ENCODE assay signal across 2 cellular contexts in genomic region chr7:27153526-27153925, GRCh38.
TF ChIP-seq lines count a peak whose summit lies in the region.

No MANE protein-coding gene starts in this region.

TF ChIP-seq in SK-N-SH, 30 proteins besides CTCF, POLR2A, EP300 and RAD21:
- TF ChIP-seq CHD2 (IDR thresholded peaks at IDR 0.05; ENCODE audit: low read length, partially characterized antibody) (no peak), ELF1 (IDR thresholded peaks at IDR 0.05) (no peak), ZBTB33 (IDR thresholded peaks at IDR 0.05; ENCODE audit: borderline replicate concordance, low read depth) (no peak), SIN3A (IDR thresholded peaks at IDR 0.05; ENCODE audit: borderline replicate concordance, low read depth, low read length) (no peak), NFIC (IDR thresholded peaks at IDR 0.05; ENCODE audit: borderline replicate concordance) (no peak), USF2 (IDR thresholded peaks at IDR 0.05; ENCODE audit: borderline replicate concordance, low read depth, low read length) (no peak), TCF12 (IDR thresholded peaks at IDR 0.05) (no peak), PBX3 (IDR thresholded peaks at IDR 0.05) (no peak), NRF1 (IDR thresholded peaks at IDR 0.05; ENCODE audit: low read depth, low read length) (no peak), MXI1 (IDR thresholded peaks at IDR 0.05; ENCODE audit: low read depth, low read length) (no peak), TAF1 (IDR thresholded peaks at IDR 0.05; ENCODE audit: borderline replicate concordance, low read depth, low read length) (no peak), MEF2A (IDR thresholded peaks at IDR 0.05; ENCODE audit: borderline replicate concordance, low read depth) (no peak), JUND (IDR thresholded peaks at IDR 0.05) (no peak), TEAD4 (IDR thresholded peaks at IDR 0.05; ENCODE audit: borderline replicate concordance, insufficient read depth) (no peak), IRF3 (IDR thresholded peaks at IDR 0.05; ENCODE audit: low read depth, low read length) (no peak), EZH2phosphoT487 (IDR thresholded peaks at IDR 0.05; ENCODE audit: borderline replicate concordance, low read depth) (no peak), RCOR1 (IDR thresholded peaks at IDR 0.05; ENCODE audit: low read length) (no peak), RFX5 (IDR thresholded peaks at IDR 0.05; ENCODE audit: low read length) (no peak), POLR2AphosphoS5 (IDR thresholded peaks at IDR 0.05; ENCODE audit: low read depth, low read length) (no peak)

TF ChIP-seq in SK-N-SH treated with all-trans-retinoic acid at 6 μM for 48 hours, 23 proteins besides CTCF, POLR2A, EP300 and RAD21:
- TF ChIP-seq ZNF565 (CRISPR knock-in tag; conservative IDR thresholded peaks at IDR 0.05; ENCODE audit: low read depth) (no peak), ZNF8 (CRISPR knock-in tag; IDR thresholded peaks at IDR 0.05) (no peak), BACH2 (CRISPR knock-in tag; IDR thresholded peaks at IDR 0.05; ENCODE audit: borderline replicate concordance) (no peak), ZNF70 (CRISPR knock-in tag; IDR thresholded peaks at IDR 0.05) (no peak), PPARA (CRISPR knock-in tag; IDR thresholded peaks at IDR 0.05; ENCODE audit: borderline replicate concordance) (no peak), ZC3H10 (CRISPR knock-in tag; IDR thresholded peaks at IDR 0.05) (no peak), CSDC2 (CRISPR knock-in tag; IDR thresholded peaks at IDR 0.05) (no peak), ESRRG (CRISPR knock-in tag; IDR thresholded peaks at IDR 0.05) (no peak), GLIS3 (CRISPR knock-in tag; IDR thresholded peaks at IDR 0.05) (no peak), ZFP30 (CRISPR knock-in tag; IDR thresholded peaks at IDR 0.05) (no peak), TCF4 (CRISPR knock-in tag; IDR thresholded peaks at IDR 0.05; ENCODE audit: borderline replicate concordance) (no peak), ISL1 (CRISPR knock-in tag; IDR thresholded peaks at IDR 0.05) (no peak), PATZ1 (CRISPR knock-in tag; IDR thresholded peaks at IDR 0.05; ENCODE audit: borderline replicate concordance) (no peak), TSHZ2 (CRISPR knock-in tag; IDR thresholded peaks at IDR 0.05) (no peak), POU6F1 (CRISPR knock-in tag; IDR thresholded peaks at IDR 0.05; ENCODE audit: borderline replicate concordance, low read depth) (no peak), CSRNP3 (CRISPR knock-in tag; IDR thresholded peaks at IDR 0.05) (no peak)
TF ChIP-seq in SK-N-SH treated with all-trans-retinoic acid at 6 μM for 48 hours: peak in this region for 0.
